Comparison of ENCODE assay signal across 25 cellular contexts in genomic region chr2:102012061-102012460, GRCh38. TPM values are rescaled to one million over a fixed set of nuclear protein-coding genes. Genes with fewer than 3 reads are reported as not detected.
"Had no signal": no experiment of that assay in that cellular context is flagged by ENCODE, and none has a peak within 500 bp of the region (broad histone marks: within the 10 kb centered on the region; RNA-seq: fewer than 3 reads in every experiment).

No MANE protein-coding gene starts in this region.

- H3K36me3 Mint-ChIP-seq: memory B cell had no signal

- H3K27ac Mint-ChIP-seq: activated CD4-positive, alpha-beta T cell treated with anti-CD3 and anti-CD28 coated beads, Interleukin-2, amount 10 ng/mL, durations not matched to agents 7 days and 5 days; memory B cell; T-helper 1 cell treated with Interleukin-12 subunit alpha and Interleukin-12 subunit beta and Interleukin-4 antibody, amounts not matched to agents 30 μg/mL and 1 μg/mL, for 36 hours had no signal

- ATAC-seq: activated T-cell treated with anti-CD3 and anti-CD28 coated beads, Interleukin-2, amount 50 U/mL, for 4 hours; naive thymus-derived CD8-positive, alpha-beta T cell had no signal

- H3K9me3 ChIP-seq: esophagus squamous epithelium, psoas muscle, tibial nerve had no signal

- H3K4me1 ChIP-seq: parathyroid adenoma, psoas muscle, tibial nerve had no signal

- H3K4me3 Mint-ChIP-seq: activated CD4-positive, alpha-beta T cell treated with anti-CD3 and anti-CD28 coated beads, Interleukin-2, amount 10 ng/mL, durations not matched to agents 7 days and 5 days; activated T-cell treated with anti-CD3 and anti-CD28 coated beads, Interleukin-2, amount 50 U/mL, for 4 hours; memory B cell; naive thymus-derived CD8-positive, alpha-beta T cell; neural crest cell; T-helper 1 cell treated with Interleukin-12 subunit alpha and Interleukin-12 subunit beta and Interleukin-4 antibody, amounts not matched to agents 30 μg/mL and 1 μg/mL, for 36 hours had no signal

- H3K36me3 ChIP-seq: tibial nerve, WERI-Rb-1 had no signal

- H3K27me3 ChIP-seq: esophagus squamous epithelium, spleen, tibial nerve had no signal

- DNase-seq: activated CD4-positive, alpha-beta T cell treated with anti-CD3 and anti-CD28 coated beads, Interleukin-2, amount 10 ng/mL, durations not matched to agents 7 days and 5 days; activated CD4-positive, CD25-positive, alpha-beta regulatory T cell treated with anti-CD3 and anti-CD28 coated beads, Interleukin-2, amount 50 U/mL, for 72 hours; activated naive CD4-positive, alpha-beta T cell treated with anti-CD3 and anti-CD28 coated beads, Interleukin-2, amount 50 U/mL, for 16 hours; activated T-cell treated with anti-CD3 and anti-CD28 coated beads, Interleukin-2, amount 50 U/mL, for 4 hours; effector CD8-positive, alpha-beta T cell; esophagus squamous epithelium; foreskin melanocyte; naive thymus-derived CD8-positive, alpha-beta T cell; occipital lobe; psoas muscle; SIG-M5; spleen; stimulated activated naive CD4-positive, alpha-beta T cell; T1000; WERI-Rb-1 had no signal

- H3K9me3 Mint-ChIP-seq: activated T-cell treated with anti-CD3 and anti-CD28 coated beads, Interleukin-2, amount 50 U/mL, for 4 hours; memory B cell; neural crest cell had no signal

- H3K4me1 Mint-ChIP-seq: neural crest cell had no signal

- H3K27me3 Mint-ChIP-seq: activated CD4-positive, alpha-beta T cell treated with anti-CD3 and anti-CD28 coated beads, Interleukin-2, amount 10 ng/mL, durations not matched to agents 7 days and 5 days had no signal

- H3K27ac ChIP-seq: epithelial cell of prostate, parathyroid adenoma, psoas muscle, SK-N-MC, tibial nerve, WERI-Rb-1 had no signal

- H3K4me3 ChIP-seq: esophagus squamous epithelium, psoas muscle, SK-N-MC, spleen, tibial nerve had no signal

RNA-seq across cellular contexts. Expression of gene IL1R2, which starts 20.3 kb away (rescaled TPM):
- total RNA-seq: bronchial epithelial cell; dermis microvascular lymphatic vessel endothelial cell; naive thymus-derived CD8-positive, alpha-beta T cell; neural crest cell; occipital lobe; temporal lobe had no signal
- polyA plus RNA-seq: naive thymus-derived CD8-positive, alpha-beta T cell had no signal
